Comparison of ENCODE assay signal across 11 cellular contexts in the genomic region with DNA sequence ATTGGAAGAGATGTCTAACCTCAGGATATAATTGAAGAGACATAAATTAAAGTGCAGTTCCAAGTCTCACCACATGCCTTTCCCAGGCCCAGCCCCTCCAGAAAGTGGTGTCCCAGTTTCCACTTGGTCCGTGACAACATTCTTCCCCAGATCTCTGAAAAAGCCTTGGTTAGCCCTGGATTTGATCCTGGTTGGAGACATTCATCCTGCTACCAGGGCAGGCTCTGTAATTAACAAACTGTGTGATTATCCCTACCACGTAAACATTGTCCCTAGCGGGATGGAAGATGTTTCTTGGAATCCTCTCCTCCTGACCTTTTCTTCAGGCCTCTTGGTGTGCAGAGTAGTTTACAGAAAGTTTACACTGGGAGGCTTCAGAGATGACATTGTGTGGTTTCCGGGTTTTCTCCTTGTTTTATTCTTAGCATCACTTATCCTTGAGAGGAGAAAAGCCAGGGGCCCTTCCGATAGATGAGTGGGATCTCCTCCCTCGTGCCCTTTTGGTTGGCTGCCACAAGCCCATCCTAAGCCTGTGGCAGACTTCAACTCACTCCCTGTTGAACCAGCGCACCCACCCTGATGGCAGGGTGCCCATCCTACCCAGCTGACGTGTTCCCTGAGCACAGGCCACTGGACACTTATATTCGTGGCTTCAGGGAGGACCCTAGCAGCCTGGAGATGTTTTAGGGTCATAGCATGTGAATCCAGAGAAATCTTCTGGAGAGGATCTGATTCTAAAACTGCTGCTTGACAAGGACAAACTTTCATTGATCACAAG.
DNase-seq lines count a peak whose midpoint lies in the region; ATAC-seq, FAIRE-seq and TF ChIP-seq lines count a peak whose summit lies in the region.
"Had no signal": no experiment of that assay in that cellular context is flagged by ENCODE, and none has a peak within 500 bp of the region (broad histone marks: within the 10 kb centered on the region; RNA-seq: fewer than 3 reads in every experiment).

No MANE protein-coding gene starts in this region.

- FAIRE-seq in urothelium cell line (lab: Jason Lieb, UNC), result no peak
- FAIRE-seq in RCC 7860 (lab: Jason Lieb, UNC), result no peak

- no peak overlapping the region for H3K27ac ChIP-seq in heart left ventricle
- H3K27ac ChIP-seq: C4-2B had no signal

- 63 to 69% (median 67%) methylated on average over 9 of the region's 9 CpGs for WGBS in heart left ventricle, 4 donors
- 56 to 64% methylated on average over 9 of the region's 9 CpGs for WGBS in lower leg skin, 2 donors

- ATAC-seq in heart left ventricle, result no peak
- no peak for ATAC-seq in left cardiac atrium
- ATAC-seq in GM18502 (IDR thresholded peaks at IDR 0.05; ENCODE audit: poor library complexity, unreplicated experiment), result no peak

- no peak overlapping the region for H3K4me3 ChIP-seq in heart left ventricle
- no peak overlapping the region for H3K4me3 ChIP-seq in WI38 (ENCODE audit: low read depth, low read length)
- H3K4me3 ChIP-seq in lower leg skin (ENCODE audit: low read depth, poor library complexity, severe bottlenecking), result no peak overlapping the region

- peaks cover 0 to under 1% (median 0%) of the 10 kb centered on the region in 9 donors for H3K27me3 ChIP-seq in heart left ventricle

- TF ChIP-seq POLR2A in heart left ventricle (IDR thresholded peaks at IDR 0.05), result no peak
- no peak for TF ChIP-seq POLR2A in lower leg skin (IDR thresholded peaks at IDR 0.05)

- no peaks in the 10 kb centered on the region for H3K9me3 ChIP-seq in heart left ventricle

- peak in 7 of 12 donors; percentile 28 to 67 (median 36) for TF ChIP-seq CTCF in heart left ventricle (IDR thresholded peaks at IDR 0.05)
- TF ChIP-seq CTCF in WI38 (IDR thresholded peaks at IDR 0.05; ENCODE audit: low read depth, low read length), result peak; percentile 63
- TF ChIP-seq CTCF in lower leg skin (IDR thresholded peaks at IDR 0.05), result no peak

- DNase-seq in heart left ventricle (no peak), left cardiac atrium (no peak), hepatic stellate cell (ENCODE audit: low spot score) (peak; percentile 70), urothelium cell line (ENCODE audit: low spot score) (peak; percentile 47), lower leg skin (ENCODE audit: low spot score in 2 of 2) (no peak), RCC 7860 (ENCODE audit: low spot score) (no peak)
- DNase-seq: activated CD8-positive, alpha-beta memory T cell treated with anti-CD3 and anti-CD28 coated beads, Interleukin-2, amount 50 U/mL, for 48 hours; effector CD8-positive, alpha-beta T cell had no signal

- intact Hi-C loops in heart left ventricle (cut with DNase I), result no loop called here
- intact Hi-C loops in left cardiac atrium (cut with DNase I), result no loop called here
- intact Hi-C loops in lower leg skin (cut with DNase I; ENCODE audit: low total_unique reads), result no loop called here

- H3K36me3 ChIP-seq in heart left ventricle, result no peaks in the 10 kb centered on the region

- H3K4me1 ChIP-seq in heart left ventricle, result peaks cover 0 to 7% (median 0%) of the 10 kb centered on the region in 12 donors

Comparison
In these comparisons a context has a peak if more than half of its experiments do, and no peak if none do; other contexts are left out.
1. DNase-seq: peak in hepatic stellate cell (single experiment) and urothelium cell line (single experiment); none in heart left ventricle (0 of 5), left cardiac atrium (single experiment), lower leg skin (0 of 2) and RCC 7860 (single experiment).
2. CTCF ChIP-seq: peak in heart left ventricle (7 of 12) and WI38 (single experiment); none in lower leg skin (0 of 3).